In the genomic region with DNA sequence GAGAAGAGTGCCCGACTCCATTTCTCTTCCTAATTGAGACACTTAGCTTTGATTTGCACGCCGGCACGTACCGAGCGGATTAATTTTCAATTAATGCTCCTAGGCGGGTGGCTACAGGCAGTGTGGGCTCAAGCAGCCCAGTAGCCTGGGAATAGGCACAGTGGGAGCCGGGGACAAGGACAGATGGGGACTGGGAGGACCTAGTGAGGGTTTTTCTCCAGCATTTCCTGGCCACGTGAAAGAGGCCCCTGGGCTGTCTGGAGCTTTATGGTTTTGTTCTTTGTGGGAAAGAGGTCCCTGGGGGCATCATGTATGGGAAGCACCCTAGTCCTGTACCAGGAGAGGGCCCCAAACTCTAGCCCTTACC, we compare ENCODE assay signal across 22 cellular contexts.
DNase-seq lines count a peak whose midpoint lies in the region; ATAC-seq and TF ChIP-seq lines count a peak whose summit lies in the region.
"Had no signal": no experiment of that assay in that cellular context is flagged by ENCODE, and none has a peak within 500 bp of the region (broad histone marks: within the 10 kb centered on the region; RNA-seq: fewer than 3 reads in every experiment).

No MANE protein-coding gene starts in this region.

- 88 to 94% methylated on average over 8 to 9 of the region's 9 CpGs for WGBS in endodermal cell (ENCODE audit: insufficient coverage in 1 of 2, insufficient read length in 1 of 2), 2 experiments

- H3K4me3 Mint-ChIP-seq in endodermal cell: no peak overlapping the region
- H3K4me3 Mint-ChIP-seq: CD4-positive, alpha-beta memory T cell; GM23338; IgD-negative memory B cell had no signal

- peaks cover 30% of the 10 kb centered on the region for H3K27me3 Mint-ChIP-seq in endodermal cell (ENCODE audit: insufficient read depth)

- H3K36me3 ChIP-seq in endodermal cell (ENCODE audit: control insufficient read depth, insufficient read depth, low read length) (no peaks in the 10 kb centered on the region), tibial artery (no peaks in the 10 kb centered on the region)
- H3K36me3 ChIP-seq: BLaER1 had no signal

- TF ChIP-seq CTCF in endodermal cell (conservative IDR thresholded peaks at IDR 0.05) (no peak), tibial artery (IDR thresholded peaks at IDR 0.05) (no peak)

- no peaks in the 10 kb centered on the region for H3K9me3 Mint-ChIP-seq in endodermal cell
- H3K9me3 Mint-ChIP-seq: CD4-positive, alpha-beta memory T cell; GM23338; IgD-negative memory B cell had no signal

- H3K27me3 ChIP-seq in endodermal cell (ENCODE audit: control insufficient read depth, insufficient read depth, low read length, poor library complexity, severe bottlenecking): peaks cover 34% of the 10 kb centered on the region
- peaks cover 0 to 45% of the 10 kb centered on the region in 2 donors for H3K27me3 ChIP-seq in tibial artery
- H3K27me3 ChIP-seq: BLaER1 had no signal

- no peak for ATAC-seq in HG03196 (IDR thresholded peaks at IDR 0.05; ENCODE audit: unreplicated experiment)
- ATAC-seq: GM23338 had no signal

- intact Hi-C loops in tibial artery (cut with DNase I; ENCODE audit: low total_unique reads): no loop called here

- H3K4me1 Mint-ChIP-seq in endodermal cell: peaks cover 6% of the 10 kb centered on the region
- H3K4me1 Mint-ChIP-seq: CD4-positive, alpha-beta memory T cell; IgD-negative memory B cell had no signal

- H3K9me3 ChIP-seq in endodermal cell (ENCODE audit: control insufficient read depth, low read length): no peaks in the 10 kb centered on the region
- H3K9me3 ChIP-seq in tibial artery: no peaks in the 10 kb centered on the region
- H3K9me3 ChIP-seq: BLaER1, Caco-2 had no signal

- no peaks in the 10 kb centered on the region for H3K36me3 Mint-ChIP-seq in endodermal cell (ENCODE audit: low read depth)
- H3K36me3 Mint-ChIP-seq: CD4-positive, alpha-beta memory T cell; IgD-negative memory B cell had no signal

- H3K27ac Mint-ChIP-seq in endodermal cell: no peak overlapping the region
- H3K27ac Mint-ChIP-seq: CD4-positive, alpha-beta memory T cell; GM23338 had no signal

- H3K9ac ChIP-seq in endodermal cell (ENCODE audit: extremely low read depth, low read length, poor library complexity, severe bottlenecking): no peak overlapping the region
- H3K9ac ChIP-seq: BLaER1 had no signal

- H3K4me1 ChIP-seq in endodermal cell (ENCODE audit: control insufficient read depth, insufficient read depth, low read length) (peaks cover 5% of the 10 kb centered on the region), tibial artery (no peaks in the 10 kb centered on the region)
- H3K4me1 ChIP-seq: Caco-2 had no signal

- H3K4me3 ChIP-seq in endodermal cell (ENCODE audit: low read length) (no peak overlapping the region), tibial artery (no peak overlapping the region)
- H3K4me3 ChIP-seq: BLaER1, GM23338 had no signal

- H3K27ac ChIP-seq in endodermal cell (ENCODE audit: low read depth, low read length): no peak overlapping the region
- no peak overlapping the region for H3K27ac ChIP-seq in tibial artery
- H3K27ac ChIP-seq: 22Rv1, BLaER1 had no signal

- DNase-seq in NCI-H2107 treated with DMSO at 0.1 percent for 48 hours (lab: John Stamatoyannopoulos, UW; ENCODE audit: unreplicated experiment): peak; percentile 13
- DNase-seq in NCI-H2107 (lab: John Stamatoyannopoulos, UW): no peak
- peak; percentile 44 for DNase-seq in NCI-H524 treated with DMSO at 0.1 percent for 48 hours (lab: John Stamatoyannopoulos, UW)
- peak; percentile 30 for DNase-seq in endodermal cell
- DNase-seq in tibial artery: peak; percentile 1 to 12
- DNase-seq in LoVo (ENCODE audit: low spot score): no peak
- DNase-seq in hepatic stellate cell (ENCODE audit: low spot score): no peak
- DNase-seq: ACHN; Caco-2; CD4-positive, alpha-beta memory T cell; HCEC 1CT; Karpas-422; NCI-H187; NCI-H2227 treated with DMSO at 0.1 percent for 48 hours; NCI-H510A; OCI-M1; Right ventricle myocardium superior had no signal

Comparison
In these comparisons a context has a peak if more than half of its experiments do, and no peak if none do; other contexts are left out.
1. DNase-seq: peak in NCI-H2107 treated with DMSO at 0.1 percent for 48 hours (single experiment), NCI-H524 treated with DMSO at 0.1 percent for 48 hours (single experiment), endodermal cell (single experiment) and tibial artery (2 of 2); none in NCI-H2107 (single experiment), LoVo (single experiment) and hepatic stellate cell (single experiment).